In genomic region chr14:65101631-65102440, GRCh38 we compare ENCODE assay signal across 8 cellular contexts. TPM values are rescaled to one million over a fixed set of nuclear protein-coding genes. Genes with fewer than 3 reads are reported as not detected.
DNase-seq lines count a peak whose midpoint lies in the region; ATAC-seq and TF ChIP-seq lines count a peak whose summit lies in the region.

No MANE protein-coding gene starts in this region.

- peak; percentile 6 for DNase-seq in NK-92 treated with Interleukin-12 subunit alpha and Interleukin-12 subunit beta, amount 100 ng/mL, for 24 hours (lab: John Stamatoyannopoulos, UW)
- DNase-seq in NK-92 (lab: John Stamatoyannopoulos, UW; ENCODE audit: unreplicated experiment) (no peak), PC-3 (no peak), hepatocyte (ENCODE audit: low spot score) (peak; percentile 49), GM20000 (ENCODE audit: low spot score) (no peak), DMS79 (lab: John Stamatoyannopoulos, UW) (no peak)
- peak; percentile 25 to 65 for DNase-seq in activated naive CD4-positive, alpha-beta T cell treated with anti-CD3 and anti-CD28 coated beads, Interleukin-2, amount 50 U/mL, for 72 hours (ENCODE audit: low spot score in 2 of 2)

- H2AFZ ChIP-seq in PC-3 (ENCODE audit: low read length) (peak overlapping the region; percentile 58), hepatocyte (peak overlapping the region; percentile 17)

- no peaks in the 10 kb centered on the region for H3K27me3 ChIP-seq in PC-3 (ENCODE audit: low read length)
- H3K27me3 ChIP-seq in hepatocyte: no peaks in the 10 kb centered on the region
- H3K27me3 ChIP-seq in skeletal muscle satellite cell (ENCODE audit: control insufficient read depth, insufficient read depth, low read length): no peaks in the 10 kb centered on the region

- BruUV-seq in PC-3 (replicated peaks; lab: Mats Ljungman, UMichigan): no TSS peak

- H4K20me1 ChIP-seq in PC-3 (ENCODE audit: low read length) (0 out of 2 replicates have a peak, but pooled peaks cover 5% of the 10 kb centered on the region), hepatocyte (ENCODE audit: insufficient read depth, poor library complexity, severe bottlenecking) (no peaks in the 10 kb centered on the region)

- peaks cover 16 to 17% of the 10 kb centered on the region in 2 donors for H3K36me3 Mint-ChIP-seq in activated naive CD4-positive, alpha-beta T cell treated with anti-CD3 and anti-CD28 coated beads, Interleukin-2, amount 50 U/mL, for 72 hours

- 0% methylated on average over 21 of the region's 66 CpGs for WGBS in hepatocyte (ENCODE audit: low lambda C conversion rate, missing lambda C conversion rate)

- H3K4me3 ChIP-seq in PC-3 (ENCODE audit: low read length) (peak overlapping the region; percentile 89), hepatocyte (peak overlapping the region; percentile 60), skeletal muscle satellite cell (ENCODE audit: low read length) (peak overlapping the region; percentile 92)

- H3K9ac ChIP-seq in PC-3 (ENCODE audit: low read length): peak overlapping the region; percentile 85
- peak overlapping the region; percentile 91 for H3K9ac ChIP-seq in skeletal muscle satellite cell (ENCODE audit: low read depth, low read length)

- POLR2A ChIA-PET in PC-3 (lab: Charles Lee; ENCODE audit: unreplicated experiment): interaction anchor here (0.6 to 1.0 kb wide), 5 partner anchors 90 to 1406 kb away, joined by 4 to 6 read pairs (median 4); partner anchors contain the start of gene GPHN

- H3F3A ChIP-seq in PC-3 (ENCODE audit: low read length, unreplicated experiment): no peaks in the 10 kb centered on the region

- peak overlapping the region; percentile 87 to 98 for H3K27ac Mint-ChIP-seq in activated naive CD4-positive, alpha-beta T cell treated with anti-CD3 and anti-CD28 coated beads, Interleukin-2, amount 50 U/mL, for 72 hours

- H3K27ac ChIP-seq in PC-3 (ENCODE audit: low read length) (peak overlapping the region; percentile 17), hepatocyte (peak overlapping the region; percentile 95)

- H3K9me3 ChIP-seq in PC-3 (ENCODE audit: low read length): no peaks in the 10 kb centered on the region
- no peaks in the 10 kb centered on the region for H3K9me3 ChIP-seq in hepatocyte (ENCODE audit: low read depth)
- no peaks in the 10 kb centered on the region for H3K9me3 ChIP-seq in skeletal muscle satellite cell (replicated peaks; ENCODE audit: low read length)

- H3K9me3 Mint-ChIP-seq in activated naive CD4-positive, alpha-beta T cell treated with anti-CD3 and anti-CD28 coated beads, Interleukin-2, amount 50 U/mL, for 72 hours: no peaks in the 10 kb centered on the region

- peaks cover 48% of the 10 kb centered on the region for H3K79me2 ChIP-seq in PC-3 (ENCODE audit: low read length)
- H3K79me2 ChIP-seq in hepatocyte: peaks cover 50% of the 10 kb centered on the region

- H3K36me3 ChIP-seq in PC-3 (ENCODE audit: low read depth, low read length) (peaks cover 13% of the 10 kb centered on the region), hepatocyte (replicated peaks; ENCODE audit: insufficient read depth, low read depth) (no peaks in the 10 kb centered on the region), skeletal muscle satellite cell (ENCODE audit: insufficient read depth, low read length) (peaks cover 9% of the 10 kb centered on the region)

- no peak for ATAC-seq in PC-3
- ATAC-seq in activated naive CD4-positive, alpha-beta T cell treated with anti-CD3 and anti-CD28 coated beads, Interleukin-2, amount 50 U/mL, for 72 hours: no peak

- intact Hi-C loops in PC-3 (cut with micrococcal nuclease): loop anchor here (2.0 to 5.0 kb wide), 2 partner anchors 29 to 115 kb away; partner anchors contain the start of gene FNTB

- CTCF ChIA-PET in PC-3 (lab: Charles Lee): interaction anchor here (0.6 to 0.8 kb wide), 3 partner anchors 69 to 258 kb away, joined by 3 read pairs; no protein-coding TSS in a partner anchor

- H3K4me1 ChIP-seq in PC-3 (ENCODE audit: insufficient read depth, low read length) (peaks cover 21% of the 10 kb centered on the region), hepatocyte (ENCODE audit: insufficient read depth) (peaks cover 2% of the 10 kb centered on the region), skeletal muscle satellite cell (ENCODE audit: control insufficient read depth, insufficient read depth, low read length) (peaks cover 14% of the 10 kb centered on the region)

- TF ChIP-seq CTCF in PC-3 (conservative IDR thresholded peaks at IDR 0.05; ENCODE audit: low read depth, low read length): no peak
- TF ChIP-seq CTCF in hepatocyte (IDR thresholded peaks at IDR 0.05; ENCODE audit: poor library complexity): no peak
- TF ChIP-seq CTCF in GM20000 (IDR thresholded peaks at IDR 0.05; ENCODE audit: extremely low read depth, missing control alignments): no peak

- H3K9me2 ChIP-seq in PC-3 (replicated peaks; ENCODE audit: low read length) (no peaks in the 10 kb centered on the region), hepatocyte (replicated peaks; ENCODE audit: insufficient read depth) (no peaks in the 10 kb centered on the region)

- peak overlapping the region; percentile 97 for H3K4me2 ChIP-seq in PC-3 (ENCODE audit: low read length)
- H3K4me2 ChIP-seq in hepatocyte: peak overlapping the region; percentile 87
- H3K4me2 ChIP-seq in skeletal muscle satellite cell (ENCODE audit: low read length): peak overlapping the region; percentile 91

RNA-seq across cellular contexts. Expression of gene MAX, which starts 0.5 kb away (rescaled TPM):
- total RNA-seq in PC-3 (2014; rRNA removed) (58.8 and 68.9 TPM in 2 replicates), hepatocyte (53.5 and 54.3 TPM in 2 replicates)
- total RNA-seq in activated naive CD4-positive, alpha-beta T cell treated with anti-CD3 and anti-CD28 coated beads, Interleukin-2, amount 50 U/mL, for 72 hours: 100 to 1,000 TPM in 1 of 2 donors, 10 to 100 TPM in 1; 84.2 to 107 TPM
- polyA plus RNA-seq in hepatocyte: 70.5 and 86.5 TPM in 2 replicates
- 56.8 and 60.7 TPM in 2 replicates for total RNA-seq in skeletal muscle satellite cell (2012; rRNA removed)

Comparison
In these comparisons a context has a peak if more than half of its experiments do, and no peak if none do; other contexts are left out.
1. DNase-seq: peak in NK-92 treated with Interleukin-12 subunit alpha and Interleukin-12 subunit beta, amount 100 ng/mL, for 24 hours (single experiment), activated naive CD4-positive, alpha-beta T cell treated with anti-CD3 and anti-CD28 coated beads, Interleukin-2, amount 50 U/mL, for 72 hours (2 of 2) and hepatocyte (single experiment); none in NK-92 (single experiment), PC-3 (single experiment), GM20000 (single experiment) and DMS79 (single experiment).
2. Peak in every context shown above with its lines, with median percentiles within 50 percentile points of each other: H3K4me2 ChIP-seq and H3K4me3 ChIP-seq.